In genomic region chr12:49703647-49704137, GRCh38 we compare ENCODE assay signal across 8 cellular contexts. TPM values are rescaled to one million over a fixed set of nuclear protein-coding genes. Genes with fewer than 3 reads are reported as not detected.
DNase-seq lines count a peak whose midpoint lies in the region; ATAC-seq lines count a peak whose summit lies in the region.

No MANE protein-coding gene starts in this region.

- H3K4me1 ChIP-seq in thymus (ENCODE audit: control insufficient read depth, insufficient read depth, low read length) = peaks cover 24% of the 10 kb centered on the region

- peaks cover 70 to 74% of the 10 kb centered on the region in 2 donors for H3K4me1 Mint-ChIP-seq in immature natural killer cell

- peaks cover 3 to 13% (median 12%) of the 10 kb centered on the region in 3 donors for H3K27me3 Mint-ChIP-seq in immature natural killer cell (ENCODE audit: low read depth in 3 of 3)

- no peaks in the 10 kb centered on the region for H3K27me3 ChIP-seq in thymus (ENCODE audit: control insufficient read depth, insufficient read depth)

- DNase-seq in activated CD4-positive, CD25-positive, alpha-beta regulatory T cell treated with anti-CD3 and anti-CD28 coated beads, Interleukin-2, amount 50 U/mL, for 72 hours = no peak
- DNase-seq in activated CD8-positive, alpha-beta memory T cell treated with anti-CD3 and anti-CD28 coated beads, Interleukin-2, amount 50 U/mL, for 4 hours = peak; percentile 48
- DNase-seq in immature natural killer cell (peak in 2 of 3 donors; percentile 11 to 32), HT-29 (ENCODE audit: low spot score) (no peak), SIG-M5 (lab: John Stamatoyannopoulos, UW) (no peak), DMS79 treated with DMSO at 0.1 percent for 48 hours (lab: John Stamatoyannopoulos, UW) (no peak)

- no peaks in the 10 kb centered on the region for H3K36me3 Mint-ChIP-seq in immature natural killer cell

- peak overlapping the region; percentile 21 for H3K27ac ChIP-seq in thymus (ENCODE audit: low read depth)

- ATAC-seq in activated CD4-positive, CD25-positive, alpha-beta regulatory T cell treated with anti-CD3 and anti-CD28 coated beads, Interleukin-2, amount 50 U/mL, for 24 hours = peak; percentile 63 to 64

- WGBS in thymus = 55% methylated on average over 3 of the region's 3 CpGs

- H3K27ac Mint-ChIP-seq in immature natural killer cell = peak overlapping the region; percentile 13 to 81 (median 72)

- no peaks in the 10 kb centered on the region for H3K36me3 ChIP-seq in thymus (ENCODE audit: control insufficient read depth, insufficient read depth)

- H3K9me3 Mint-ChIP-seq in immature natural killer cell = no peaks in the 10 kb centered on the region

- H3K4me3 ChIP-seq in thymus (ENCODE audit: low read length) = no peak overlapping the region

- H3K4me3 Mint-ChIP-seq in immature natural killer cell = peak overlapping the region in 4 of 5 donors; percentile 45 to 59 (median 53)

- no peaks in the 10 kb centered on the region for H3K9me3 ChIP-seq in thymus (ENCODE audit: control insufficient read depth)

RNA-seq across cellular contexts. Expression of gene FMNL3, which starts 3.5 kb away (rescaled TPM):
- 10 to 100 TPM; 11.0 to 22.7 (median 12.6) TPM for polyA plus RNA-seq in immature natural killer cell
- 9.8 TPM for polyA plus RNA-seq in thymus
- 0.89 and 1.0 TPM in 2 replicates for total RNA-seq in HT-29 (2014; rRNA removed; shearing (Covaris generic))

RNA-seq across cellular contexts. Expression of gene TMBIM6, which starts 37.7 kb away (rescaled TPM):
- polyA plus RNA-seq in immature natural killer cell (1,000 to 10,000 TPM in 2 of 3 donors, 100 to 1,000 TPM in 1; 982 to 1,961 (median 1,202) TPM), thymus (161 TPM)
- 409 and 478 TPM in 2 replicates for total RNA-seq in HT-29 (2014; rRNA removed; shearing (Covaris generic))

Comparison
In these comparisons a context has a peak if more than half of its experiments do, and no peak if none do; other contexts are left out.
1. DNase-seq: peak in activated CD8-positive, alpha-beta memory T cell treated with anti-CD3 and anti-CD28 coated beads, Interleukin-2, amount 50 U/mL, for 4 hours (single experiment) and immature natural killer cell (2 of 3); none in activated CD4-positive, CD25-positive, alpha-beta regulatory T cell treated with anti-CD3 and anti-CD28 coated beads, Interleukin-2, amount 50 U/mL, for 72 hours (single experiment), HT-29 (single experiment), SIG-M5 (single experiment) and DMS79 treated with DMSO at 0.1 percent for 48 hours (single experiment).